In the genomic region with DNA sequence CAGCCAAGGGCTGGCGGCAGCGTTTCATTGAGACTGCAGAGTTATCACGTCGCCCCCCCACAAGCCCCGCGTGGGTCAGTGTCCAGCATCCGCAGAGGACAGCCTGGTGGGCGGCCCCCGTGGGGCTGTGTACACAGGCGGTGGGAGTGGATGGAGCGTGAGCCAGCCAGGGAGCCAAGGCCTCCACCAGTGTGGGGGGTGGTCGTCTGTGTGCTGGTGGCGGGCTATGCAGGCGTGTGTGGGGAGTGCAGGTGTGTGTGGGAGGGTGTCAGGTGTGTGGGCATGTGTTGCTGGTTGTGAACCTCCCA, we compare ENCODE assay signal across 21 cellular contexts. TPM values are rescaled to one million over a fixed set of nuclear protein-coding genes. Genes with fewer than 3 reads are reported as not detected.
DNase-seq lines count a peak whose midpoint lies in the region; ATAC-seq and TF ChIP-seq lines count a peak whose summit lies in the region.
"Had no signal": no experiment of that assay in that cellular context is flagged by ENCODE, and none has a peak within 500 bp of the region (broad histone marks: within the 10 kb centered on the region; RNA-seq: fewer than 3 reads in every experiment).

No MANE protein-coding gene starts in this region.

- H3K36me3 ChIP-seq in HUES64 (ENCODE audit: insufficient read depth, low read length) (no peaks in the 10 kb centered on the region), osteoblast (ENCODE audit: insufficient read depth, low read length) (no peaks in the 10 kb centered on the region), tibial nerve (no peaks in the 10 kb centered on the region)

- H3K27ac ChIP-seq in HUES64 (ENCODE audit: low read depth, low read length), result no peak overlapping the region
- no peak overlapping the region for H3K27ac ChIP-seq in osteoblast (ENCODE audit: low read depth, low read length)
- no peak overlapping the region for H3K27ac ChIP-seq in tibial nerve
- H3K27ac ChIP-seq: A549, HL-60 had no signal

- H3K4me3 ChIP-seq in HUES64 (ENCODE audit: low read length), result no peak overlapping the region
- no peak overlapping the region for H3K4me3 ChIP-seq in osteoblast (ENCODE audit: insufficient read depth, low read length)
- H3K4me3 ChIP-seq in tibial nerve, result no peak overlapping the region
- H3K4me3 ChIP-seq: A549, GM23338, K562 had no signal

- no peaks in the 10 kb centered on the region for H3K79me2 ChIP-seq in osteoblast (ENCODE audit: insufficient read depth, low read length)

- peaks cover 31% of the 10 kb centered on the region for H3K27me3 ChIP-seq in HUES64 (ENCODE audit: insufficient read depth, low read length)
- H3K27me3 ChIP-seq in osteoblast (ENCODE audit: insufficient read depth, low read length), result peaks cover 34% of the 10 kb centered on the region
- peaks cover 0 to 61% of the 10 kb centered on the region in 2 donors for H3K27me3 ChIP-seq in tibial nerve

- no peak for TF ChIP-seq EP300 in tibial nerve (IDR thresholded peaks at IDR 0.05)

- H2AFZ ChIP-seq in osteoblast (ENCODE audit: low read length), result no peak overlapping the region
- H2AFZ ChIP-seq: GM23338 had no signal

- H4K20me1 ChIP-seq in osteoblast (ENCODE audit: insufficient read depth, low read length), result no peaks in the 10 kb centered on the region

- no peak for TF ChIP-seq POLR2A in tibial nerve (IDR thresholded peaks at IDR 0.05)

- ATAC-seq in GM19328 (IDR thresholded peaks at IDR 0.05; ENCODE audit: unreplicated experiment), result no peak
- ATAC-seq: A549, K562 had no signal

- WGBS in HUES64, result 88% methylated on average over 14 of the region's 14 CpGs
- WGBS in tibial nerve, 2 donors, result 31 to 58% methylated on average over 14 of the region's 14 CpGs

- no peaks in the 10 kb centered on the region for H3K9me3 ChIP-seq in HUES64 (ENCODE audit: insufficient read depth, low read depth, low read length)
- no peaks in the 10 kb centered on the region for H3K9me3 ChIP-seq in osteoblast (ENCODE audit: low read depth, low read length)
- H3K9me3 ChIP-seq in tibial nerve, result peaks cover 0 to 5% (median 0%) of the 10 kb centered on the region in 4 donors
- H3K9me3 ChIP-seq: A549 had no signal

- no peak overlapping the region for H3K4me2 ChIP-seq in osteoblast (ENCODE audit: insufficient read depth, low read length)
- H3K4me2 ChIP-seq: A549, GM23338 had no signal

- H3K9ac ChIP-seq in HUES64 (ENCODE audit: low read depth, low read length), result 0 out of 2 replicates have a peak overlapping the region, but pooled peaks have one; percentile 7

- H3K4me1 ChIP-seq in HUES64 (ENCODE audit: insufficient read depth, low read length), result peaks cover 6% of the 10 kb centered on the region; the same call in 1 of the 2 replicates
- no peaks in the 10 kb centered on the region for H3K4me1 ChIP-seq in osteoblast (ENCODE audit: insufficient read depth, low read length)
- H3K4me1 ChIP-seq in tibial nerve, result no peaks in the 10 kb centered on the region
- H3K4me1 ChIP-seq: A549 had no signal

- TF ChIP-seq CTCF in osteoblast (IDR thresholded peaks at IDR 0.05; ENCODE audit: extremely low read depth, low read depth, low read length) (no peak), tibial nerve (IDR thresholded peaks at IDR 0.05) (no peak)

- DNase-seq in AG20443 (ENCODE audit: low spot score) (peak; percentile 8), left kidney (ENCODE audit: low read depth, low spot score) (peak; percentile 36), osteoblast (ENCODE audit: insufficient read length, low spot score, missing footprints) (peak; percentile 42), GOT3 (lab: John Stamatoyannopoulos, UW) (no peak), tibial nerve (ENCODE audit: low spot score in 2 of 2) (no peak), hepatic stellate cell (ENCODE audit: low spot score) (no peak)
- DNase-seq: COR-L47; DMS153; NCI-H1417; NCI-H187 treated with DMSO at 0.1 percent for 48 hours; NCI-H69; NK-92 treated with Interleukin-12 subunit alpha and Interleukin-12 subunit beta, amount 100 ng/mL, for 24 hours; SIG-M5 had no signal

RNA-seq across cellular contexts. Expression of gene NKX1-1, which starts 56.5 kb away (rescaled TPM):
- not detected for polyA plus RNA-seq in HUES64 (2013, experiment 1 of 2)
- polyA plus RNA-seq in HUES64 (2013, experiment 2 of 2), result not detected
- not detected in 2 replicates for total RNA-seq in osteoblast
- not detected for total RNA-seq in tibial nerve
- total RNA-seq: GM23338, K562, OCI-LY7, RPMI7951 had no signal
- polyA plus RNA-seq: A549, GM23338, K562 had no signal

Comparison
In these comparisons a context has a peak if more than half of its experiments do, and no peak if none do; other contexts are left out.
1. DNase-seq: peak in AG20443 (single experiment), left kidney (single experiment) and osteoblast (single experiment); none in GOT3 (single experiment), tibial nerve (0 of 2) and hepatic stellate cell (single experiment).